Comparison of ENCODE assay signal across 9 cellular contexts in the genomic region with DNA sequence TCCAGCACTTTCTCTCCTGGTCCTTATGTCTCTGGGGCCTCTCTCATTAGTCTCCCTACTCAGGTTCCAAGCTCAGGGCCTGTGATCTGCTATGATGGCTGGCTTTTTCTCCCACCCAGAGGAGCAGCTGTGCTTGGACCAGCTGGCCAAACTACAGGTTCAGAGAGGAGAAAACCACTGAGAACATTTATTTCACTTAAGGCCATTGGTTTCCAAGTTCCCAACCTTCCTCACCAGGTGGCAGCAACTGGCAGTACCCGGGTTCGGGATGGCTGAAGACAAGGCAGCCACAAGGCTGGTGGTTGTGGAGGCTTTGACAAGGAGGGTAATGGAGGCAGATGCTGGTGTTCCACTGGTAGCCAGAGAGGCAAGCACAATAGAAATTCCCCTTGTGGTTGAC. TPM values are rescaled to one million over a fixed set of nuclear protein-coding genes. Genes with fewer than 3 reads are reported as not detected.
DNase-seq lines count a peak whose midpoint lies in the region; ATAC-seq, FAIRE-seq and TF ChIP-seq lines count a peak whose summit lies in the region.
"Had no signal": no experiment of that assay in that cellular context is flagged by ENCODE, and none has a peak within 500 bp of the region (broad histone marks: within the 10 kb centered on the region; RNA-seq: fewer than 3 reads in every experiment).

No MANE protein-coding gene starts in this region.

- H3K79me1 ChIP-seq in neuronal stem cell (ENCODE audit: low read depth, low read length), result no peaks in the 10 kb centered on the region

- H3K36me3 ChIP-seq in RWPE2 (ENCODE audit: low read depth) (no peaks in the 10 kb centered on the region), keratinocyte (ENCODE audit: control insufficient read depth in 2 of 2, extremely low read depth in 1 of 2, insufficient read depth in 2 of 2, low read length in 2 of 2) (no peaks in the 10 kb centered on the region), neuronal stem cell (replicated peaks in 1 of 2; ENCODE audit: control insufficient read depth in 2 of 2, insufficient read depth in 2 of 2, low read length in 2 of 2) (no peaks in the 10 kb centered on the region), HAP-1 (replicated peaks) (no peaks in the 10 kb centered on the region)

- H3K4me3 Mint-ChIP-seq in Calu3 (ENCODE audit: low read depth, unreplicated experiment) (no peak overlapping the region), HFFc6 (no peak overlapping the region)
- H3K4me3 Mint-ChIP-seq in activated CD4-positive, alpha-beta memory T cell treated with anti-CD3 and anti-CD28 coated beads for 36 hours, result no peak overlapping the region
- H3K4me3 Mint-ChIP-seq: nephron progenitor cell had no signal

- H3K79me2 ChIP-seq in keratinocyte (ENCODE audit: control insufficient read depth, insufficient read depth, low read length), result no peaks in the 10 kb centered on the region

- H3K4ac ChIP-seq in neuronal stem cell (ENCODE audit: low read length), result no peak overlapping the region

- H3K27me3 Mint-ChIP-seq in Calu3 (ENCODE audit: unreplicated experiment) (peaks cover 47% of the 10 kb centered on the region), HFFc6 (ENCODE audit: insufficient read depth) (peaks cover 43% of the 10 kb centered on the region)
- no peaks in the 10 kb centered on the region for H3K27me3 Mint-ChIP-seq in activated CD4-positive, alpha-beta memory T cell treated with anti-CD3 and anti-CD28 coated beads for 36 hours

- peak; percentile 47 for DNase-seq in Calu3
- no peak for DNase-seq in HFFc6
- no peak for DNase-seq in RWPE2 (ENCODE audit: low spot score)
- no peak for DNase-seq in keratinocyte (ENCODE audit: low read depth, low spot score)
- no peak for DNase-seq in NK-92 treated with Interleukin-12 subunit alpha and Interleukin-12 subunit beta, amount 100 ng/mL, for 24 hours (lab: John Stamatoyannopoulos, UW)
- no peak for DNase-seq in neuronal stem cell (ENCODE audit: low spot score)
- DNase-seq in HAP-1 (ENCODE audit: low spot score in 2 of 2), result no peak
- DNase-seq in activated CD4-positive, alpha-beta memory T cell treated with anti-CD3 and anti-CD28 coated beads for 36 hours, result no peak
- DNase-seq: nephron progenitor cell had no signal

- no peak overlapping the region for H2BK5ac ChIP-seq in neuronal stem cell (ENCODE audit: low read length)

- no peak overlapping the region for H2BK120ac ChIP-seq in neuronal stem cell (ENCODE audit: low read depth, low read length)

- no CpG with 5 or more reads among the region's 2 CpGs for WGBS in neuronal stem cell (ENCODE audit: extremely low coverage in 2 of 2, insufficient read length in 2 of 2, insufficient replicate concordance in 1 of 2), 2 donors

- H3K14ac ChIP-seq in neuronal stem cell (ENCODE audit: low read length), result no peak overlapping the region

- no peaks in the 10 kb centered on the region for H3K4me1 Mint-ChIP-seq in Calu3 (ENCODE audit: low read depth, unreplicated experiment)
- H3K4me1 Mint-ChIP-seq in HFFc6 (ENCODE audit: low read depth), result no peaks in the 10 kb centered on the region
- no peaks in the 10 kb centered on the region for H3K4me1 Mint-ChIP-seq in activated CD4-positive, alpha-beta memory T cell treated with anti-CD3 and anti-CD28 coated beads for 36 hours (ENCODE audit: low read depth)

- no peak overlapping the region for H3K4me2 ChIP-seq in keratinocyte (ENCODE audit: control insufficient read depth, extremely low read depth, insufficient read depth, low read depth, low read length)
- no peak overlapping the region for H3K4me2 ChIP-seq in neuronal stem cell (ENCODE audit: insufficient read depth, low read length, poor library complexity, severe bottlenecking)

- no TSS peak for BruUV-seq in Calu3 (replicated peaks; lab: Mats Ljungman, UMichigan)

- H3K9ac ChIP-seq in keratinocyte (ENCODE audit: control insufficient read depth, extremely low read depth, insufficient read depth, low read length), result no peak overlapping the region
- no peak overlapping the region for H3K9ac ChIP-seq in neuronal stem cell (ENCODE audit: low read depth, low read length, poor library complexity)

- intact Hi-C loops in Calu3 (cut with micrococcal nuclease; ENCODE audit: unreplicated experiment), result loop anchor here (2.0 to 5.0 kb wide), 2 partner anchors 75 to 151 kb away; no protein-coding TSS in a partner anchor
- intact Hi-C loops in activated CD4-positive, alpha-beta memory T cell treated with anti-CD3 and anti-CD28 coated beads for 36 hours (cut with micrococcal nuclease), result no loop called here

- H4K8ac ChIP-seq in neuronal stem cell (ENCODE audit: low read depth, low read length), result no peak overlapping the region

- H3K27me3 ChIP-seq in RWPE2 (ENCODE audit: insufficient read depth, poor library complexity, severe bottlenecking) (no peaks in the 10 kb centered on the region), keratinocyte (ENCODE audit: control insufficient read depth, extremely low read depth, insufficient read depth, low read length) (peaks cover 4% of the 10 kb centered on the region), neuronal stem cell (ENCODE audit: control insufficient read depth in 3 of 3, insufficient read depth in 3 of 3, low read depth in 1 of 3, low read length in 3 of 3) (no peaks in the 10 kb centered on the region), HAP-1 (ENCODE audit: low read depth) (peaks cover 2% of the 10 kb centered on the region; the same call in 1 of the 2 replicates)

- no peak overlapping the region for H4K91ac ChIP-seq in neuronal stem cell (ENCODE audit: low read depth, low read length, poor library complexity)

- H3K4me1 ChIP-seq in RWPE2 (ENCODE audit: insufficient read depth, poor library complexity, severe bottlenecking), result no peaks in the 10 kb centered on the region
- H3K4me1 ChIP-seq in keratinocyte (ENCODE audit: control insufficient read depth, extremely low read depth, insufficient read depth, low read length), result peaks cover 21% of the 10 kb centered on the region
- H3K4me1 ChIP-seq in neuronal stem cell (ENCODE audit: control insufficient read depth in 2 of 2, insufficient read depth in 1 of 2, low read depth in 1 of 2, low read length in 2 of 2), result peaks cover 5 to 6% of the 10 kb centered on the region in 2 donors
- no peaks in the 10 kb centered on the region for H3K4me1 ChIP-seq in HAP-1

- in situ Hi-C loops in HAP-1 (cut with MboI; ENCODE audit: low sequenced_read_pairs), result no loop called here

- H3K27ac ChIP-seq in RWPE2 (ENCODE audit: poor library complexity, severe bottlenecking), result no peak overlapping the region
- no peak overlapping the region for H3K27ac ChIP-seq in keratinocyte (ENCODE audit: control insufficient read depth, insufficient read depth, low read length)
- H3K27ac ChIP-seq in neuronal stem cell (replicated peaks; ENCODE audit: low read length), result no peak overlapping the region

- H2BK12ac ChIP-seq in neuronal stem cell (ENCODE audit: low read length), result no peak overlapping the region

- CTCF ChIA-PET in Calu3 (lab: Charles Lee), result no interaction called here
- CTCF ChIA-PET in activated CD4-positive, alpha-beta memory T cell treated with anti-CD3 and anti-CD28 coated beads for 36 hours (lab: Charles Lee), result interaction anchor here (0.9 to 2.2 kb wide), 2 partner anchors 154 to 365 kb away, joined by 3 to 6 read pairs; no protein-coding TSS in a partner anchor

- no peak overlapping the region for H2AK5ac ChIP-seq in neuronal stem cell (ENCODE audit: low read depth, low read length)

- H3K4me3 ChIP-seq in RWPE2 (ENCODE audit: severe bottlenecking) (no peak overlapping the region), keratinocyte (ENCODE audit: control insufficient read depth in 2 of 3, extremely low read depth in 1 of 3, insufficient read depth in 2 of 3, low read depth in 1 of 3, low read length in 3 of 3) (no peak overlapping the region), neuronal stem cell (ENCODE audit: low read length in 2 of 2) (no peak overlapping the region), HAP-1 (no peak overlapping the region)

- no peak for FAIRE-seq in keratinocyte (lab: Jason Lieb, UNC)

- no peaks in the 10 kb centered on the region for H3K36me3 Mint-ChIP-seq in Calu3 (ENCODE audit: insufficient read depth, unreplicated experiment)
- no peaks in the 10 kb centered on the region for H3K36me3 Mint-ChIP-seq in HFFc6 (ENCODE audit: low read depth)
- no peaks in the 10 kb centered on the region for H3K36me3 Mint-ChIP-seq in activated CD4-positive, alpha-beta memory T cell treated with anti-CD3 and anti-CD28 coated beads for 36 hours

- dilution Hi-C loops in keratinocyte (cut with MboI; ENCODE audit: extremely low pct_ligation_motif_present, low sequenced_read_pairs), result no loop called here

- peak; percentile 35 for TF ChIP-seq CTCF in Calu3 (IDR thresholded peaks at IDR 0.05; ENCODE audit: unreplicated experiment)
- TF ChIP-seq CTCF in HFFc6 (IDR thresholded peaks at IDR 0.05), result peak; percentile 50
- TF ChIP-seq CTCF in RWPE2 (IDR thresholded peaks at IDR 0.05; ENCODE audit: poor library complexity, severe bottlenecking), result no peak
- peak; percentile 27 to 49 (median 27) for TF ChIP-seq CTCF in keratinocyte (optimal IDR thresholded peaks at IDR 0.05 in 1 of 3, IDR thresholded peaks at IDR 0.05 in 1 of 3, conservative IDR thresholded peaks at IDR 0.05 in 1 of 3; ENCODE audit: extremely low read depth in 1 of 3, insufficient read depth in 2 of 3, low read length in 3 of 3)

- H3K27ac Mint-ChIP-seq in Calu3 (ENCODE audit: unreplicated experiment) (no peak overlapping the region), HFFc6 (no peak overlapping the region)
- no peak overlapping the region for H3K27ac Mint-ChIP-seq in activated CD4-positive, alpha-beta memory T cell treated with anti-CD3 and anti-CD28 coated beads for 36 hours
- H3K27ac Mint-ChIP-seq: nephron progenitor cell had no signal

- H3K9me3 ChIP-seq in RWPE2 (ENCODE audit: severe bottlenecking), result no peaks in the 10 kb centered on the region
- H3K9me3 ChIP-seq in keratinocyte (ENCODE audit: control insufficient read depth, low read depth, low read length), result no peaks in the 10 kb centered on the region
- H3K9me3 ChIP-seq in neuronal stem cell (replicated peaks in 1 of 2; ENCODE audit: control insufficient read depth in 2 of 2, insufficient read depth in 1 of 2, low read depth in 1 of 2, low read length in 2 of 2), result no peaks in the 10 kb centered on the region
- no peaks in the 10 kb centered on the region for H3K9me3 ChIP-seq in HAP-1

- H4K20me1 ChIP-seq in keratinocyte (ENCODE audit: control insufficient read depth, extremely low read depth, insufficient read depth, low read length), result no peaks in the 10 kb centered on the region

- H2BK15ac ChIP-seq in neuronal stem cell (ENCODE audit: low read length), result no peak overlapping the region

- no peak overlapping the region for H3K23ac ChIP-seq in neuronal stem cell (ENCODE audit: low read depth, low read length, poor library complexity)

- H3K18ac ChIP-seq in neuronal stem cell (ENCODE audit: low read length), result no peak overlapping the region

- POLR2A ChIA-PET in activated CD4-positive, alpha-beta memory T cell treated with anti-CD3 and anti-CD28 coated beads for 36 hours (lab: Charles Lee), result no interaction called here

- no peaks in the 10 kb centered on the region for H3K9me1 ChIP-seq in keratinocyte (ENCODE audit: control insufficient read depth, extremely low read depth, insufficient read depth, low read length)

- no peaks in the 10 kb centered on the region for H3K9me3 Mint-ChIP-seq in Calu3 (ENCODE audit: low read depth, unreplicated experiment)
- no peaks in the 10 kb centered on the region for H3K9me3 Mint-ChIP-seq in HFFc6
- H3K9me3 Mint-ChIP-seq in activated CD4-positive, alpha-beta memory T cell treated with anti-CD3 and anti-CD28 coated beads for 36 hours, result no peaks in the 10 kb centered on the region
- H3K9me3 Mint-ChIP-seq: nephron progenitor cell had no signal

- H2AFZ ChIP-seq in keratinocyte (ENCODE audit: control insufficient read depth, low read length), result no peak overlapping the region
- no peak overlapping the region for H2AFZ ChIP-seq in neuronal stem cell (ENCODE audit: low read length)

- peak; percentile 25; the same call in 1 of the 3 replicates for ATAC-seq in RWPE2 (ENCODE audit: low read depth)

RNA-seq across cellular contexts. Expression of a gene that starts 29.9 kb away (rescaled TPM):
- 66.6 and 75.4 TPM in 2 replicates for total RNA-seq in Calu3 (2022)
- 10 to 100 TPM; 22.7 to 31.4 (median 27.3) TPM for total RNA-seq in HFFc6 (2021; fragmentation: NEBNext Ultra II Directional; extraction: Animal tissue kit (Norgen Biotek cat#: 25700))
- 15.2 to 38.1 TPM (median 30.3 TPM) in 3 replicates for polyA plus RNA-seq in keratinocyte
- polyA plus RNA-seq in keratinocyte (2011; ENCODE audit: low read depth), result 9.5 TPM
- 5.0 and 10.6 TPM in 2 replicates for polyA plus RNA-seq in keratinocyte (2011; cell fraction: cytosol; rRNA removed)
- 26.5 and 37.8 TPM in 2 replicates for polyA plus RNA-seq in keratinocyte (2011; cell fraction: nucleus; rRNA removed)
- 12.7 and 16.7 TPM in 2 replicates for polyA plus RNA-seq in keratinocyte (2012; ENCODE audit: low replicate concordance)
- 56.9 to 163 TPM (median 162 TPM) in 3 replicates for polyA minus RNA-seq in keratinocyte
- 17.3 TPM for polyA minus RNA-seq in keratinocyte (2011; cell fraction: cytosol; rRNA and poly(A)+ RNA removed)
- 93.7 and 113 TPM in 2 replicates for polyA minus RNA-seq in keratinocyte (2011; cell fraction: nucleus; rRNA and poly(A)+ RNA removed)
- polyA plus RNA-seq in neuronal stem cell (2013, experiment 1 of 2), result 18.3 TPM
- polyA plus RNA-seq in neuronal stem cell (2013, experiment 2 of 2), result 18.4 TPM
- total RNA-seq in activated CD4-positive, alpha-beta memory T cell treated with anti-CD3 and anti-CD28 coated beads for 36 hours, result 10 to 100 TPM; 31.9 to 34.2 TPM

RNA-seq across cellular contexts. Expression of a gene that starts 30.5 kb away (rescaled TPM):
- total RNA-seq in Calu3 (2022), result 0.24 and 0.59 TPM in 2 replicates
- under 1 TPM; 0.07 to 0.56 (median 0.19) TPM for total RNA-seq in HFFc6 (2021; fragmentation: NEBNext Ultra II Directional; extraction: Animal tissue kit (Norgen Biotek cat#: 25700))
- 0.08 to 0.27 TPM (median 0.17 TPM) in 3 replicates for polyA plus RNA-seq in keratinocyte
- polyA plus RNA-seq in keratinocyte (2011; ENCODE audit: low read depth), result not detected
- 0.02 and 0.05 TPM in 2 replicates for polyA plus RNA-seq in keratinocyte (2011; cell fraction: cytosol; rRNA removed)
- 0.28 and 0.43 TPM in 2 replicates for polyA plus RNA-seq in keratinocyte (2011; cell fraction: nucleus; rRNA removed)
- polyA plus RNA-seq in keratinocyte (2012; ENCODE audit: low replicate concordance), result 0.14 and 0.17 TPM in 2 replicates
- polyA minus RNA-seq in keratinocyte, result 0.20 TPM in 1 of 3 replicates, not detected in the others
- polyA minus RNA-seq in keratinocyte (2011; cell fraction: cytosol; rRNA and poly(A)+ RNA removed), result not detected
- 0.42 TPM in 1 of 2 replicates, not detected in the other for polyA minus RNA-seq in keratinocyte (2011; cell fraction: nucleus; rRNA and poly(A)+ RNA removed)
- polyA plus RNA-seq in neuronal stem cell (2013, experiment 1 of 2), result 0.18 TPM
- polyA plus RNA-seq in neuronal stem cell (2013, experiment 2 of 2), result 0.14 TPM
- 1 to 10 TPM; 1.4 to 3.7 TPM for total RNA-seq in activated CD4-positive, alpha-beta memory T cell treated with anti-CD3 and anti-CD28 coated beads for 36 hours
